In the genomic region with DNA sequence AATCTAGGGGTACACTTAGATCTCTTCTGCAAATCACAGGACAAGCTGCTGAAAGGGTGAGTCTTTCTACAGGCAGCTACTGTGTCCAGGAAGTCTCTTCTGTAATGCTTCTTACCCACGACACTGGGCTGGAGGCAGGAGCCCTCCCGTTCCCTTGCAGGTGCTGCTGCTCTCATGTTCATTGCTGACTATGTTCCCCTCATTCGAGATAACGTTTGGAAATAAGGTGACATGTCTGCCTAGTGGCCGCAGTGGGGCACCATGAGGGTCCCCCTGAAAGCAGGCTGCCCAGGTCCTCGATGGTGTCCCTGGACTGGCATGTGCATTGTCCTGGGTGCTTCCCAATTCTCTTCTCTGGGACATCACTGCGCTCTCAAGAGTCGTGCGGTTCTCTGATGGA, we compare ENCODE assay signal across 30 cellular contexts.
DNase-seq lines count a peak whose midpoint lies in the region; ATAC-seq and TF ChIP-seq lines count a peak whose summit lies in the region.
"Had no signal": no experiment of that assay in that cellular context is flagged by ENCODE, and none has a peak within 500 bp of the region (broad histone marks: within the 10 kb centered on the region; RNA-seq: fewer than 3 reads in every experiment).

No MANE protein-coding gene starts in this region.

- BruUV-seq in Panc1 (replicated peaks; lab: Mats Ljungman, UMichigan) = no TSS peak

- peaks cover 14 to 38% of the 10 kb centered on the region in 2 experiments; a peak in 3 of 4 replicates for H3K4me1 ChIP-seq in SK-N-SH (ENCODE audit: control insufficient read depth in 1 of 2, insufficient read depth in 2 of 2, low read depth in 1 of 2, low read length in 1 of 2)
- peaks cover 38% of the 10 kb centered on the region for H3K4me1 ChIP-seq in Panc1 (ENCODE audit: control insufficient read depth, insufficient read depth, low read length)
- peaks cover 17 to 37% (median 22%) of the 10 kb centered on the region in 4 donors for H3K4me1 ChIP-seq in stomach

- H3K4me1 Mint-ChIP-seq in CD14-positive monocyte (peaks cover 31% of the 10 kb centered on the region), memory B cell (peaks cover 9% of the 10 kb centered on the region)
- H3K4me1 Mint-ChIP-seq: endodermal cell had no signal

- peaks cover 0 to 51% of the 10 kb centered on the region in 2 experiments for H3K36me3 ChIP-seq in SK-N-SH (replicated peaks in 1 of 2; ENCODE audit: control insufficient read depth in 1 of 2, insufficient read depth in 2 of 2, low read length in 1 of 2)
- peaks cover 7% of the 10 kb centered on the region; the same call in 1 of the 2 replicates for H3K36me3 ChIP-seq in Panc1 (ENCODE audit: control insufficient read depth, insufficient read depth, low read length)
- peaks cover 0 to 26% (median 16%) of the 10 kb centered on the region in 4 donors for H3K36me3 ChIP-seq in stomach

- H3K9me3 ChIP-seq in SK-N-SH (no peaks in the 10 kb centered on the region), Panc1 (ENCODE audit: control insufficient read depth, insufficient read depth, low read depth, low read length) (no peaks in the 10 kb centered on the region), stomach (no peaks in the 10 kb centered on the region)
- H3K9me3 ChIP-seq: esophagus muscularis mucosa, MG63 had no signal

- H2AFZ ChIP-seq in SK-N-SH (ENCODE audit: low read depth) = no peak overlapping the region

- CTCF ChIA-PET in SK-N-SH (lab: Yijun Ruan, JAX) (interaction anchor here (0.9 to 5.6 kb wide), 2 partner anchors 11 to 15 kb away, joined by 3 to 29 read pairs; no protein-coding TSS in a partner anchor), Panc1 (lab: Charles Lee) (interaction anchor here (0.7 kb wide), 1 partner anchor 39 kb away, joined by 3 read pairs; no protein-coding TSS in a partner anchor)

- DNase-seq in SK-N-SH (no peak), CD14-positive monocyte (ENCODE audit: low spot score) (no peak), Panc1 (ENCODE audit: low read depth, low spot score) (no peak), memory B cell (ENCODE audit: low spot score in 2 of 2) (no peak), NCI-H1105 treated with DMSO at 0.1 percent for 48 hours (lab: John Stamatoyannopoulos, UW) (no peak), stomach (no peak)
- DNase-seq: activated CD4-positive, alpha-beta T cell treated with anti-CD3 and anti-CD28 coated beads for 48 hours; AML-193; aorta; CD8-positive, alpha-beta T cell; central memory CD4-positive, alpha-beta T cell; endodermal cell; H7; KBM-7; mammary epithelial cell; MG63; NCI-H1417 treated with DMSO at 0.1 percent for 48 hours; NCI-H2081; NCI-H748 treated with DMSO at 0.1 percent for 48 hours; nucleus accumbens had no signal

- H3K27ac Mint-ChIP-seq in CD14-positive monocyte = peak overlapping the region in 6 of 7 donors; percentile 23 to 98 (median 93)
- H3K27ac Mint-ChIP-seq in memory B cell = no peak overlapping the region
- H3K27ac Mint-ChIP-seq: activated T-helper 1 cell treated with anti-CD3 and anti-CD28 coated beads, Interleukin-12 subunit alpha, Interleukin-12 subunit beta, Interleukin-2, Interleukin-4 antibody, amounts not matched to agents 30 ng/mL and 10 ng/mL and 1 ng/mL, durations not matched to agents 14 hours and 24 hours and 36 hours; CD8-positive, alpha-beta T cell; endodermal cell; T-helper 2 cell treated with Interferon-gamma antibody and Interleukin-4, amounts not matched to agents 5 μg/mL and 100 μg/mL, for 36 hours had no signal

- H3K4me2 ChIP-seq in SK-N-SH = peak overlapping the region; percentile 64

- POLR2A ChIA-PET in SK-N-SH (lab: Yijun Ruan, JAX) (no interaction called here), Panc1 (lab: Charles Lee) (no interaction called here)

- no peaks in the 10 kb centered on the region for H4K20me1 ChIP-seq in SK-N-SH (ENCODE audit: insufficient read depth)

- H3K27ac ChIP-seq in SK-N-SH (ENCODE audit: low read depth in 2 of 2, low read length in 1 of 2) = peak overlapping the region in 1 of 2 experiments; percentile 99; a peak in 2 of 4 replicates
- H3K27ac ChIP-seq in Panc1 (ENCODE audit: low read length) = peak overlapping the region; percentile 65
- peak overlapping the region in 1 of 5 donors; percentile 71 for H3K27ac ChIP-seq in stomach
- H3K27ac ChIP-seq: 22Rv1, SK-N-MC had no signal

- TF ChIP-seq POLR2A in stomach (IDR thresholded peaks at IDR 0.05) = no peak

- peaks cover 61% of the 10 kb centered on the region for H3F3A ChIP-seq in SK-N-SH (replicated peaks; ENCODE audit: insufficient read depth)

- 85% methylated on average over 9 of the region's 9 CpGs for WGBS in SK-N-SH (ENCODE audit: low lambda C conversion rate)
- WGBS in stomach, 5 donors = 90 to 97% (median 93%) methylated on average over 9 of the region's 9 CpGs

- H3K9me3 Mint-ChIP-seq in CD14-positive monocyte = peaks cover 0 to 4% (median 0%) of the 10 kb centered on the region in 7 donors
- no peaks in the 10 kb centered on the region for H3K9me3 Mint-ChIP-seq in memory B cell
- H3K9me3 Mint-ChIP-seq: CD8-positive, alpha-beta T cell; dendritic cell treated with granulocyte-macrophage colony-stimulating factor and Interleukin-4, amounts not matched to agents 40 ng/mL and 50 ng/mL, for 4 days; endodermal cell; stimulated activated naive CD8-positive, alpha-beta T cell treated with anti-CD3 and anti-CD28 coated beads, Interleukin-15, Interleukin-2, amounts not matched to agents 100 ng/mL and 50 ng/mL, for 24 hours; T-helper 2 cell treated with Interferon-gamma antibody and Interleukin-4, amounts not matched to agents 5 μg/mL and 100 μg/mL, for 36 hours had no signal

- H3K4me3 Mint-ChIP-seq in CD14-positive monocyte = no peak overlapping the region
- peak overlapping the region; percentile 47 for H3K4me3 Mint-ChIP-seq in memory B cell
- H3K4me3 Mint-ChIP-seq: activated naive CD8-positive, alpha-beta T cell; CD8-positive, alpha-beta T cell; dendritic cell treated with granulocyte-macrophage colony-stimulating factor and Interleukin-4, amounts not matched to agents 40 ng/mL and 50 ng/mL, for 4 days; endodermal cell; stimulated activated naive CD8-positive, alpha-beta T cell treated with anti-CD3 and anti-CD28 coated beads, Interleukin-15, Interleukin-2, amounts not matched to agents 100 ng/mL and 50 ng/mL, for 24 hours; T-helper 2 cell treated with Interferon-gamma antibody and Interleukin-4, amounts not matched to agents 5 μg/mL and 100 μg/mL, for 36 hours had no signal

- H3K79me2 ChIP-seq in SK-N-SH (ENCODE audit: insufficient read depth) = peaks cover 43% of the 10 kb centered on the region

- TF ChIP-seq EP300 in SK-N-SH (IDR thresholded peaks at IDR 0.05; ENCODE audit: borderline replicate concordance in 1 of 2, low read depth in 1 of 2, low read length in 1 of 2) = no peak
- TF ChIP-seq EP300 in stomach (IDR thresholded peaks at IDR 0.05) = no peak

- TF ChIP-seq CTCF in SK-N-SH (IDR thresholded peaks at IDR 0.05) = no peak
- TF ChIP-seq CTCF in CD14-positive monocyte (IDR thresholded peaks at IDR 0.05) = no peak
- no peak for TF ChIP-seq CTCF in Panc1 (IDR thresholded peaks at IDR 0.05)
- no peak for TF ChIP-seq CTCF in stomach (IDR thresholded peaks at IDR 0.05)

- TF ChIP-seq RAD21 in SK-N-SH (IDR thresholded peaks at IDR 0.05; ENCODE audit: low read length) = no peak

- intact Hi-C loops in CD14-positive monocyte (cut with micrococcal nuclease) (loop anchor here (5.0 to 10.0 kb wide), 3 partner anchors 34 to 598 kb away; partner anchors contain the start of gene SYTL3 (in 1 of the 2)), Panc1 (cut with micrococcal nuclease; ENCODE audit: unreplicated experiment) (no loop called here), stomach (cut with DNase I; ENCODE audit: low total_unique reads) (no loop called here)

- H3K4me3 ChIP-seq in SK-N-SH (ENCODE audit: low read depth in 2 of 2, low read length in 1 of 2) (no peak overlapping the region), Panc1 (ENCODE audit: low read depth in 2 of 2, low read length in 2 of 2) (no peak overlapping the region), stomach (no peak overlapping the region)
- H3K4me3 ChIP-seq: esophagus muscularis mucosa, MG63, SK-N-MC had no signal

- ATAC-seq in SK-N-SH treated with all-trans-retinoic acid at 6 μM for 48 hours (no peak), Panc1 (no peak), memory B cell (ENCODE audit: low read depth) (no peak), GM18873 (IDR thresholded peaks at IDR 0.05; ENCODE audit: low FRiP score, unreplicated experiment) (no peak)
- ATAC-seq: CD8-positive, alpha-beta T cell had no signal

- H3K27me3 ChIP-seq in SK-N-SH (ENCODE audit: insufficient read depth) (no peaks in the 10 kb centered on the region), Panc1 (ENCODE audit: control insufficient read depth, insufficient read depth, low read length) (no peaks in the 10 kb centered on the region), stomach (no peaks in the 10 kb centered on the region)
- H3K27me3 ChIP-seq: esophagus muscularis mucosa, MG63 had no signal

- no peaks in the 10 kb centered on the region for H3K9me2 ChIP-seq in SK-N-SH

- H3K27me3 Mint-ChIP-seq in CD14-positive monocyte (ENCODE audit: low read depth in 3 of 3) (peaks cover 1 to 3% (median 2%) of the 10 kb centered on the region in 3 donors), memory B cell (no peaks in the 10 kb centered on the region)
- H3K27me3 Mint-ChIP-seq: activated naive CD8-positive, alpha-beta T cell; stimulated activated naive CD8-positive, alpha-beta T cell treated with anti-CD3 and anti-CD28 coated beads, Interleukin-15, Interleukin-2, amounts not matched to agents 100 ng/mL and 50 ng/mL, for 24 hours had no signal

- in situ Hi-C loops in Panc1 (cut with HindIII; ENCODE audit: low pct_unique_long_range_greater_than_20kb, low sequenced_read_pairs) = no loop called here

- H3K9ac ChIP-seq in SK-N-SH = peak overlapping the region; percentile 83

- no peaks in the 10 kb centered on the region for H3K36me3 Mint-ChIP-seq in CD14-positive monocyte
- H3K36me3 Mint-ChIP-seq in memory B cell = peaks cover 11% of the 10 kb centered on the region

TF ChIP-seq in SK-N-SH, 30 proteins besides CTCF, POLR2A, EP300 and RAD21 (continues in another document):
- no peak for TF ChIP-seq EZH2phosphoT487 (IDR thresholded peaks at IDR 0.05; ENCODE audit: borderline replicate concordance, low read depth)

TF ChIP-seq in SK-N-SH treated with all-trans-retinoic acid at 6 μM for 48 hours, 23 proteins besides CTCF, POLR2A, EP300 and RAD21 (continues in another document):
- TF ChIP-seq BACH2 (CRISPR knock-in tag; IDR thresholded peaks at IDR 0.05; ENCODE audit: borderline replicate concordance) = no peak
- no peak for TF ChIP-seq GLIS3 (CRISPR knock-in tag; IDR thresholded peaks at IDR 0.05)
- TF ChIP-seq CSRNP3 (CRISPR knock-in tag; IDR thresholded peaks at IDR 0.05) = no peak

Comparison
In these comparisons a context has a peak if more than half of its experiments do, and no peak if none do; other contexts are left out.
1. intact Hi-C loops: an anchor here in CD14-positive monocyte (5.0 to 10.0 kb wide); none called in Panc1 and stomach.